1 cellular context compared by ENCODE assay signal in genomic region chr7:29189743-29190201, GRCh38.
A peak's percentile ranks its signal among the peaks of the same experiment; 100 is the strongest.
TF ChIP-seq lines count a peak whose summit lies in the region.

No MANE protein-coding gene starts in this region.

TF ChIP-seq in HepG2, 621 proteins besides CTCF, POLR2A, EP300 and RAD21 (continued from another document and continues in another):
- no peak for TF ChIP-seq CSRNP1 (CRISPR knock-in tag; IDR thresholded peaks at IDR 0.05)
- TF ChIP-seq ZBTB42 (CRISPR knock-in tag; IDR thresholded peaks at IDR 0.05), result 0 out of 2 replicates have a peak, but pooled peaks have one; percentile 27
- TF ChIP-seq DZIP1 (CRISPR knock-in tag; IDR thresholded peaks at IDR 0.05), result no peak
- no peak for TF ChIP-seq YEATS2 (CRISPR knock-in tag; IDR thresholded peaks at IDR 0.05; ENCODE audit: borderline replicate concordance)
- no peak for TF ChIP-seq ARHGAP35 (CRISPR knock-in tag; IDR thresholded peaks at IDR 0.05; ENCODE audit: borderline replicate concordance)
- TF ChIP-seq ZNF749 (CRISPR knock-in tag; IDR thresholded peaks at IDR 0.05; ENCODE audit: borderline replicate concordance), result no peak
- TF ChIP-seq KLF16 (CRISPR knock-in tag; IDR thresholded peaks at IDR 0.05), result no peak
- no peak for TF ChIP-seq NFE2L2 (IDR thresholded peaks at IDR 0.05; ENCODE audit: low read length)
- no peak for TF ChIP-seq ZBED4 (CRISPR knock-in tag; IDR thresholded peaks at IDR 0.05; ENCODE audit: borderline replicate concordance)
- no peak for TF ChIP-seq KIAA2018 (CRISPR knock-in tag; IDR thresholded peaks at IDR 0.05; ENCODE audit: borderline replicate concordance)
- no peak for TF ChIP-seq REL (CRISPR knock-in tag; conservative IDR thresholded peaks at IDR 0.05)
- TF ChIP-seq LBX2 (CRISPR knock-in tag; IDR thresholded peaks at IDR 0.05; ENCODE audit: borderline replicate concordance), result no peak
- TF ChIP-seq ZNF496 (CRISPR knock-in tag; IDR thresholded peaks at IDR 0.05; ENCODE audit: insufficient replicate concordance), result no peak
- TF ChIP-seq ZSCAN5A (CRISPR knock-in tag; IDR thresholded peaks at IDR 0.05; ENCODE audit: borderline replicate concordance), result no peak
- no peak for TF ChIP-seq MTERF4 (CRISPR knock-in tag; IDR thresholded peaks at IDR 0.05)
- TF ChIP-seq PLRG1 (conservative IDR thresholded peaks at IDR 0.05), result no peak
- TF ChIP-seq MTA3 (CRISPR knock-in tag; IDR thresholded peaks at IDR 0.05), result no peak
- TF ChIP-seq ZBTB1 (CRISPR knock-in tag; IDR thresholded peaks at IDR 0.05; ENCODE audit: borderline replicate concordance), result no peak
- no peak for TF ChIP-seq DR1 (CRISPR knock-in tag; IDR thresholded peaks at IDR 0.05)
- TF ChIP-seq ZNF784 (CRISPR knock-in tag; IDR thresholded peaks at IDR 0.05; ENCODE audit: borderline replicate concordance), result no peak
- peak; percentile 85 for TF ChIP-seq ZNF652 (CRISPR knock-in tag; IDR thresholded peaks at IDR 0.05; ENCODE audit: borderline replicate concordance, low read depth)
- no peak for TF ChIP-seq ZHX2 (IDR thresholded peaks at IDR 0.05; ENCODE audit: low read depth)
- TF ChIP-seq ZHX2 (CRISPR knock-in tag; IDR thresholded peaks at IDR 0.05; ENCODE audit: borderline replicate concordance), result no peak
- TF ChIP-seq FOXK2 (IDR thresholded peaks at IDR 0.05), result no peak
- TF ChIP-seq ZBTB21 (CRISPR knock-in tag; IDR thresholded peaks at IDR 0.05), result no peak
